In the genomic region with DNA sequence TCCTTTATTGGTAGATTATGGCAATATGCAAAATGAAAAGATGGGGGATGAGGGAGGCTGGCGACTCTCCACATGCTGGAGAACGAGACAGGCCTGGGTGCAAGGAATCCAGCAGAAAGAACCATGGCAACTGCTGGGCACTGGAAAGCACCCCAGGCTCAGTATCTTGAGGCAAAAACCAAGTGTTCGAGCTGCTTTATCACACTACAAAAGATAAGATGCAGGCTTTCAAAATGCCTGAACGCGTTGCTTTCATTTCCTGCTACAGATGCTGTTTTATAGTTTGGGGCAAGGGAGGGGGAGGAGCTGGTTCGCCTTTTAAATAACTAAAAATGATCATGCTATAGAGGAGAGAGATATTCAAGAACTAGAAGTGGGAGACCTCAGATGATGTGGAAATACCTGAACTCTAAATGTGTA, we compare ENCODE assay signal across 1 cellular context.
TF ChIP-seq lines count a peak whose summit lies in the region.

No MANE protein-coding gene starts in this region.

TF ChIP-seq in GM23338, 12 proteins besides CTCF, POLR2A, EP300 and RAD21 (continued from another document):
- no peak for TF ChIP-seq ETS1 (IDR thresholded peaks at IDR 0.05)
- no peak for TF ChIP-seq STAT1 (IDR thresholded peaks at IDR 0.05; ENCODE audit: unreplicated experiment)
- TF ChIP-seq ZNF114 (CRISPR knock-in tag; IDR thresholded peaks at IDR 0.05), result no peak
- TF ChIP-seq ZNF331 (CRISPR knock-in tag; IDR thresholded peaks at IDR 0.05; ENCODE audit: low read depth), result no peak
- no peak for TF ChIP-seq EZH2 (IDR thresholded peaks at IDR 0.05; ENCODE audit: low read depth, unreplicated experiment)
- TF ChIP-seq, protein P1, sequence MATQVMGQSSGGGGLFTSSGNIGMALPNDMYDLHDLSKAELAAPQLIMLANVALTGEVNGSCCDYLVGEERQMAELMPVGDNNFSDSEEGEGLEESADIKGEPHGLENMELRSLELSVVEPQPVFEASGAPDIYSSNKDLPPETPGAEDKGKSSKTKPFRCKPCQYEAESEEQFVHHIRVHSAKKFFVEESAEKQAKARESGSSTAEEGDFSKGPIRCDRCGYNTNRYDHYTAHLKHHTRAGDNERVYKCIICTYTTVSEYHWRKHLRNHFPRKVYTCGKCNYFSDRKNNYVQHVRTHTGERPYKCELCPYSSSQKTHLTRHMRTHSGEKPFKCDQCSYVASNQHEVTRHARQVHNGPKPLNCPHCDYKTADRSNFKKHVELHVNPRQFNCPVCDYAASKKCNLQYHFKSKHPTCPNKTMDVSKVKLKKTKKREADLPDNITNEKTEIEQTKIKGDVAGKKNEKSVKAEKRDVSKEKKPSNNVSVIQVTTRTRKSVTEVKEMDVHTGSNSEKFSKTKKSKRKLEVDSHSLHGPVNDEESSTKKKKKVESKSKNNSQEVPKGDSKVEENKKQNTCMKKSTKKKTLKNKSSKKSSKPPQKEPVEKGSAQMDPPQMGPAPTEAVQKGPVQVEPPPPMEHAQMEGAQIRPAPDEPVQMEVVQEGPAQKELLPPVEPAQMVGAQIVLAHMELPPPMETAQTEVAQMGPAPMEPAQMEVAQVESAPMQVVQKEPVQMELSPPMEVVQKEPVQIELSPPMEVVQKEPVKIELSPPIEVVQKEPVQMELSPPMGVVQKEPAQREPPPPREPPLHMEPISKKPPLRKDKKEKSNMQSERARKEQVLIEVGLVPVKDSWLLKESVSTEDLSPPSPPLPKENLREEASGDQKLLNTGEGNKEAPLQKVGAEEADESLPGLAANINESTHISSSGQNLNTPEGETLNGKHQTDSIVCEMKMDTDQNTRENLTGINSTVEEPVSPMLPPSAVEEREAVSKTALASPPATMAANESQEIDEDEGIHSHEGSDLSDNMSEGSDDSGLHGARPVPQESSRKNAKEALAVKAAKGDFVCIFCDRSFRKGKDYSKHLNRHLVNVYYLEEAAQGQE (IDR thresholded peaks at IDR 0.05; ENCODE audit: unreplicated experiment), result no peak
- TF ChIP-seq NANOG (IDR thresholded peaks at IDR 0.05; ENCODE audit: borderline replicate concordance), result no peak
TF ChIP-seq in GM23338: peak in this region for 0.
